Comparison of ENCODE assay signal across 8 cellular contexts in the genomic region with DNA sequence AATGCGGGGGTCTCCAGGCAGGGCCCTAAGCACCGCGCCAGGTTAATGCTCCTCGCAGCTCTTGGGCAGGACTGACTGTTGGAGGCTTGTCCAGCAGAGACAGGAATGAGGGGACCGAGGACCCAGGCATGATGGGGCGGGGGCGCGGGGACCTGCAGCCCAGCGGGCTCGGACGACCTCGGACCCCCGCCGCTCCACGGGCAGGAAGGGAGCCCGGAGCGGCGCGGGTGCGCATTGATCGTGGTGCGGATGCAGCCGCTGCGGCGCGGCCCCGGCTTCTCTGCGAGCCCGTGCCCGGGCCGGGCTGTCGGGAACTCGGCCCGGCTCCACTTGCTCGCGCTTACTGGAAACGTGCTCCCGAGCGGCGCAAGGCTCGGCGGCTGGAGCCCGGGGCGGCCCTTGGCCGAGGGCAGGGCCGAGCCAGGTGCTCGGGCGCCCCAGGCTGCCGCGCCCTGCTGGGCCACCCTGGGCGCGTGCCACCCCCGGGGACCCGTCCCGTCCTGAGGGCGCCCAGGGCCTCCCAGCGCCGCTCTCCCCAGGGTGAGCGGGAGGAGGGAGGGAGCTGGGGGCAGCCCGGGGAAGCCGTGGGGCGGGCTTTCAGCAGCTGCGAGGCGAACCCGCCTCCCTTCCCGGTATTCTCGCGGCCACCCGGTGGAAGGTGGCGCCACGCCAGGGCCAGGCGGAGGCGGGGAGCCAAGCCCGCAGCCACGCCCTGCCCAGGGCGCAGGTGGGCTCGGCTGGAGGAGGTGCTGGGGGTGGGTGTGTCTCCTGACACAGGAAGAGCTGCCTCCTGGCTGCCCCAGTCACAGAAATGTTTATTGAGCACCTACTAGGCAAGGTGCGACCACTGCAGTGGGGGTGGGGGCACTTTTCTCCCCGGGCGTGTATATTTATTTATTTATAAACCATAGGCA. TPM values are rescaled to one million over a fixed set of nuclear protein-coding genes. Genes with fewer than 3 reads are reported as not detected.
DNase-seq lines count a peak whose midpoint lies in the region; ATAC-seq, FAIRE-seq and TF ChIP-seq lines count a peak whose summit lies in the region.

No MANE protein-coding gene starts in this region.

- no peak for FAIRE-seq in bronchial epithelial cell (lab: Jason Lieb, UNC)

- H3K4me1 ChIP-seq in A673 (ENCODE audit: insufficient read depth, low read length, poor library complexity, severe bottlenecking) = peaks cover 47% of the 10 kb centered on the region

- intact Hi-C loops in A673 (cut with micrococcal nuclease; ENCODE audit: unreplicated experiment) = no loop called here

- H3K27ac ChIP-seq in A673 (ENCODE audit: low read depth, low read length, poor library complexity, severe bottlenecking) = peak overlapping the region; percentile 89
- H3K27ac ChIP-seq in VCaP = peak overlapping the region; percentile 85

- peak overlapping the region; percentile 46 for H3K4me3 ChIP-seq in A673 (ENCODE audit: low read depth, low read length, poor library complexity, severe bottlenecking)
- peak overlapping the region; percentile 18 for H3K4me3 ChIP-seq in bronchial epithelial cell (ENCODE audit: low read depth, low read length)
- peak overlapping the region; percentile 26 for H3K4me3 ChIP-seq in kidney epithelial cell (ENCODE audit: low read depth, low read length)

- H3K36me3 ChIP-seq in A673 (ENCODE audit: insufficient read depth, low read length, poor library complexity, severe bottlenecking) = no peaks in the 10 kb centered on the region
- H3K36me3 ChIP-seq in bronchial epithelial cell (ENCODE audit: control insufficient read depth, insufficient read depth, low read length) = no peaks in the 10 kb centered on the region
- no peaks in the 10 kb centered on the region for H3K36me3 ChIP-seq in kidney epithelial cell (ENCODE audit: control insufficient read depth, insufficient read depth, low read length)

- no TSS peak for BruUV-seq in A673 (replicated peaks; lab: Mats Ljungman, UMichigan)

- H3K27me3 ChIP-seq in A673 (replicated peaks; ENCODE audit: insufficient read depth, low read depth, low read length, poor library complexity) (no peaks in the 10 kb centered on the region), bronchial epithelial cell (ENCODE audit: control insufficient read depth, insufficient read depth, low read length) (no peaks in the 10 kb centered on the region), kidney epithelial cell (ENCODE audit: control insufficient read depth, insufficient read depth, low read length) (no peaks in the 10 kb centered on the region)

- H3K9me3 ChIP-seq in A673 (ENCODE audit: low read depth, low read length, poor library complexity, severe bottlenecking) = no peaks in the 10 kb centered on the region

- TF ChIP-seq CTCF in A673 (conservative IDR thresholded peaks at IDR 0.05; ENCODE audit: low read depth, low read length) = no peak
- no peak; the same call in 1 of the 2 replicates for TF ChIP-seq CTCF in VCaP (conservative IDR thresholded peaks at IDR 0.05)
- no peak for TF ChIP-seq CTCF in bronchial epithelial cell (IDR thresholded peaks at IDR 0.05; ENCODE audit: insufficient read depth, low read length, severe bottlenecking)
- TF ChIP-seq CTCF in kidney epithelial cell (IDR thresholded peaks at IDR 0.05; ENCODE audit: insufficient read depth, low read length, poor library complexity, severe bottlenecking) = no peak

- ATAC-seq in GM19463 (IDR thresholded peaks at IDR 0.05; ENCODE audit: unreplicated experiment) (peak; percentile 51), GM21528 (IDR thresholded peaks at IDR 0.05; ENCODE audit: low FRiP score, unreplicated experiment) (no peak)

- POLR2A ChIA-PET in A673 (lab: Charles Lee; ENCODE audit: low non-redundant PET) = interaction anchor here (0.6 kb wide), 1 partner anchor 25 kb away, joined by 4 read pairs; no protein-coding TSS in a partner anchor

- CTCF ChIA-PET in A673 (lab: Charles Lee) = no interaction called here

- DNase-seq in A673 (ENCODE audit: low spot score) (peak; percentile 76), NCI-H2081 (lab: John Stamatoyannopoulos, UW) (peak; percentile 94 to 95), bronchial epithelial cell (ENCODE audit: low read depth) (peak; percentile 79), kidney epithelial cell (ENCODE audit: low read depth) (no peak)
- DNase-seq in stimulated activated CD4-positive, alpha-beta T cell treated with anti-CD3 and anti-CD28 coated beads, Interleukin-2, amount 100 ng/mL, for 48 hours = peak; percentile 61 to 71

RNA-seq across cellular contexts. Expression of a gene that starts 45.9 kb away (rescaled TPM):
- total RNA-seq in A673 (2021) = 7.2 and 9.5 TPM in 2 replicates
- total RNA-seq in bronchial epithelial cell = 10.0 and 13.7 TPM in 2 replicates
- total RNA-seq in kidney epithelial cell = 36.0 and 39.2 TPM in 2 replicates
